ENCODE assay signal across 20 cellular contexts in genomic region chr3:193821272-193821671, GRCh38.
DNase-seq lines count a peak whose midpoint lies in the region; ATAC-seq, FAIRE-seq and TF ChIP-seq lines count a peak whose summit lies in the region.
"Had no signal": no experiment of that assay in that cellular context is flagged by ENCODE, and none has a peak within 500 bp of the region (broad histone marks: within the 10 kb centered on the region; RNA-seq: fewer than 3 reads in every experiment).

No MANE protein-coding gene starts in this region.

- H3K79me2 ChIP-seq in HepG2 (ENCODE audit: insufficient read depth, low read length): no peaks in the 10 kb centered on the region
- H3K79me2 ChIP-seq in OCI-LY3 (ENCODE audit: low read length): no peaks in the 10 kb centered on the region
- no peaks in the 10 kb centered on the region for H3K79me2 ChIP-seq in GM12878 (ENCODE audit: control insufficient read depth, insufficient read depth, low read length)

- no peak for ATAC-seq in HepG2
- no peak for ATAC-seq in right lobe of liver
- no peak for ATAC-seq in GM12878
- ATAC-seq in WTC11: no peak
- ATAC-seq: CD8-positive, alpha-beta T cell; PC-3 had no signal

- H3K27ac ChIP-seq in HepG2 (ENCODE audit: extremely low read length, insufficient read depth, low read length) (no peak overlapping the region), right lobe of liver (no peak overlapping the region), OCI-LY3 (ENCODE audit: low read length) (no peak overlapping the region), GM12878 (ENCODE audit: control insufficient read depth, insufficient read depth) (no peak overlapping the region)

- peaks cover 7% of the 10 kb centered on the region for H3K27me3 Mint-ChIP-seq in WTC11 (ENCODE audit: low read depth)

- 17% methylated on average over 1 of the region's 1 CpG for WGBS in HepG2 (ENCODE audit: low lambda C conversion rate)
- WGBS in right lobe of liver (ENCODE audit: insufficient coverage, low coverage, low lambda C conversion rate, missing lambda C conversion rate): 61% methylated on average over 1 of the region's 1 CpG
- WGBS in GM12878 (ENCODE audit: insufficient coverage, insufficient replicate concordance, low lambda C conversion rate, missing lambda C conversion rate): 0% methylated on average over 1 of the region's 1 CpG

- no peak for TF ChIP-seq CTCF in HepG2 (CRISPR knock-in tag; IDR thresholded peaks at IDR 0.05)
- TF ChIP-seq CTCF in right lobe of liver (IDR thresholded peaks at IDR 0.05): no peak
- TF ChIP-seq CTCF in OCI-LY3 (IDR thresholded peaks at IDR 0.05; ENCODE audit: low read depth, low read length): no peak
- no peak for TF ChIP-seq CTCF in GM12878 (IDR thresholded peaks at IDR 0.05 in 2 of 3, conservative IDR thresholded peaks at IDR 0.05 in 1 of 3; ENCODE audit: control insufficient read depth in 2 of 3, extremely low read depth in 1 of 3, insufficient read depth in 1 of 3, low read depth in 3 of 3, low read length in 3 of 3)
- TF ChIP-seq CTCF in WTC11 (IDR thresholded peaks at IDR 0.05): no peak

- H3K9me3 ChIP-seq in HepG2 (ENCODE audit: low read length) (no peaks in the 10 kb centered on the region), right lobe of liver (no peaks in the 10 kb centered on the region), OCI-LY3 (ENCODE audit: insufficient read depth, low read length) (no peaks in the 10 kb centered on the region), GM12878 (replicated peaks; ENCODE audit: control insufficient read depth, insufficient read depth, low read length) (no peaks in the 10 kb centered on the region; the same call in 2 of the 3 replicates)
- H3K9me3 ChIP-seq: SK-N-SH had no signal

- H3K27ac Mint-ChIP-seq in WTC11: no peak overlapping the region
- H3K27ac Mint-ChIP-seq: CD8-positive, alpha-beta T cell had no signal

- H3K9ac ChIP-seq in HepG2 (ENCODE audit: insufficient read depth, low read depth, low read length) (no peak overlapping the region), OCI-LY3 (ENCODE audit: low read length) (no peak overlapping the region), GM12878 (ENCODE audit: control insufficient read depth, insufficient read depth, low read length) (no peak overlapping the region)
- H3K9ac ChIP-seq: SK-N-SH had no signal

- H3K4me3 Mint-ChIP-seq in WTC11: no peak overlapping the region
- H3K4me3 Mint-ChIP-seq: CD8-positive, alpha-beta T cell had no signal

- CTCF ChIA-PET in HepG2 (lab: Yijun Ruan, JAX; ENCODE audit: low intra/inter-chr PET ratio, low total read pairs) (no interaction called here), GM12878 (lab: Yijun Ruan, JAX) (no interaction called here), WTC11 (lab: Charles Lee) (no interaction called here)

- peaks cover 63% of the 10 kb centered on the region for H3K4me1 Mint-ChIP-seq in WTC11

- in situ Hi-C loops in HepG2 (cut with HindIII; ENCODE audit: extremely low pct_ligation_motif_present, low pct_unique_long_range_greater_than_20kb): no loop called here
- in situ Hi-C loops in GM12878 (cut with MboI): no loop called here

- RAD21 ChIA-PET in GM12878 (lab: Charles Lee; ENCODE audit: unreplicated experiment): no interaction called here

- DNase-seq in HepG2 (ENCODE audit: low spot score): no peak
- no peak for DNase-seq in right lobe of liver
- no peak for DNase-seq in GM12878 (ENCODE audit: low read depth, low spot score)
- DNase-seq in GM12891 (ENCODE audit: insufficient read length, low spot score): no peak
- DNase-seq in SW480 (ENCODE audit: low spot score): no peak
- no peak for DNase-seq in WTC11 (ENCODE audit: low spot score)
- DNase-seq: C1 segment of cervical spinal cord; Calu3; CD8-positive, alpha-beta T cell; DMS79 treated with DMSO at 0.1 percent for 48 hours; GF-D8; Karpas-422; NCI-H1105 treated with DMSO at 0.1 percent for 48 hours; NCI-H146; NCI-H1930; NCI-H526 treated with DMSO at 0.1 percent for 48 hours; PC-3; SK-N-SH had no signal

- SMC1A ChIA-PET in GM12878 (lab: Charles Lee; ENCODE audit: uncharacterized antibody, unreplicated experiment): no interaction called here

- intact Hi-C loops in HepG2 (cut with micrococcal nuclease; ENCODE audit: unreplicated experiment): no loop called here
- intact Hi-C loops in right lobe of liver (cut with DNase I): no loop called here
- intact Hi-C loops in GM12878 (cut with micrococcal nuclease; ENCODE audit: unreplicated experiment): no loop called here

- H3K4me2 ChIP-seq in HepG2 (ENCODE audit: low read depth, low read length): no peak overlapping the region
- peak overlapping the region; percentile 48 for H3K4me2 ChIP-seq in OCI-LY3 (ENCODE audit: low read length)
- H3K4me2 ChIP-seq in GM12878 (ENCODE audit: control insufficient read depth, insufficient read depth): no peak overlapping the region
- H3K4me2 ChIP-seq: SK-N-SH had no signal

- H4K20me1 ChIP-seq in HepG2 (ENCODE audit: insufficient read depth, low read length) (no peaks in the 10 kb centered on the region), OCI-LY3 (ENCODE audit: insufficient read depth, low read length) (no peaks in the 10 kb centered on the region), GM12878 (ENCODE audit: control insufficient read depth, insufficient read depth) (no peaks in the 10 kb centered on the region)

- BruUV-seq in HepG2 (replicated peaks; lab: Mats Ljungman, UMichigan): no TSS peak
- no TSS peak for BruUV-seq in GM12878 (replicated peaks; lab: Mats Ljungman, UMichigan)

- H3K27me3 ChIP-seq in HepG2 (ENCODE audit: control insufficient read depth in 1 of 2, insufficient read depth in 2 of 2, low read length in 2 of 2) (peaks cover 4 to 34% of the 10 kb centered on the region in 2 experiments; a peak in 3 of 5 replicates), right lobe of liver (no peaks in the 10 kb centered on the region), OCI-LY3 (ENCODE audit: low read depth, low read length) (no peaks in the 10 kb centered on the region), GM12878 (replicated peaks in 1 of 2; ENCODE audit: control insufficient read depth in 2 of 2, insufficient read depth in 2 of 2, low read length in 1 of 2) (no peaks in the 10 kb centered on the region; a peak in 1 of 4 replicates)

- H3K9me3 Mint-ChIP-seq in WTC11: no peaks in the 10 kb centered on the region
- H3K9me3 Mint-ChIP-seq: CD8-positive, alpha-beta T cell had no signal

- H2AFZ ChIP-seq in HepG2 (ENCODE audit: low read length): no peak overlapping the region
- H2AFZ ChIP-seq in OCI-LY3 (ENCODE audit: low read depth, low read length): no peak overlapping the region
- H2AFZ ChIP-seq in GM12878 (ENCODE audit: control insufficient read depth, low read depth, low read length): no peak overlapping the region

- TF ChIP-seq EP300 in HepG2 (IDR thresholded peaks at IDR 0.05; ENCODE audit: low read depth in 2 of 2, low read length in 2 of 2): no peak
- TF ChIP-seq EP300 in HepG2 (CRISPR knock-in tag; IDR thresholded peaks at IDR 0.05; ENCODE audit: borderline replicate concordance): no peak
- no peak for TF ChIP-seq EP300 in GM12878 (IDR thresholded peaks at IDR 0.05; ENCODE audit: borderline replicate concordance in 1 of 2, control insufficient read depth in 1 of 2, low read depth in 2 of 2, low read length in 2 of 2)

- no peak for TF ChIP-seq RAD21 in HepG2 (CRISPR knock-in tag; IDR thresholded peaks at IDR 0.05)
- no peak for TF ChIP-seq RAD21 in GM12878 (IDR thresholded peaks at IDR 0.05; ENCODE audit: insufficient read depth, low read depth, low read length)

- no peaks in the 10 kb centered on the region for H3K36me3 Mint-ChIP-seq in WTC11
- H3K36me3 Mint-ChIP-seq: CD8-positive, alpha-beta T cell had no signal

- H3K36me3 ChIP-seq in HepG2 (replicated peaks in 1 of 2; ENCODE audit: control insufficient read depth in 1 of 2, insufficient read depth in 2 of 2, low read length in 2 of 2): no peaks in the 10 kb centered on the region
- no peaks in the 10 kb centered on the region for H3K36me3 ChIP-seq in right lobe of liver
- no peaks in the 10 kb centered on the region for H3K36me3 ChIP-seq in OCI-LY3 (replicated peaks; ENCODE audit: low read depth, low read length)
- no peaks in the 10 kb centered on the region for H3K36me3 ChIP-seq in GM12878 (ENCODE audit: control insufficient read depth in 2 of 2, insufficient read depth in 2 of 2, low read length in 1 of 2)

- no peak overlapping the region for H3K4me3 ChIP-seq in HepG2 (replicated peaks in 1 of 3; ENCODE audit: insufficient read depth in 1 of 3, low read depth in 2 of 3, low read length in 3 of 3)
- no peak overlapping the region for H3K4me3 ChIP-seq in right lobe of liver
- H3K4me3 ChIP-seq in OCI-LY3 (ENCODE audit: low read length): no peak overlapping the region
- H3K4me3 ChIP-seq in GM12878: no peak overlapping the region

- no peak for TF ChIP-seq POLR2A in HepG2 (IDR thresholded peaks at IDR 0.05; ENCODE audit: insufficient read depth in 1 of 2, low read depth in 2 of 2, low read length in 2 of 2)
- TF ChIP-seq POLR2A in right lobe of liver (IDR thresholded peaks at IDR 0.05): no peak
- no peak for TF ChIP-seq POLR2A in GM12878 (IDR thresholded peaks at IDR 0.05; ENCODE audit: low read depth, low read length)
- TF ChIP-seq POLR2A in GM12891 (IDR thresholded peaks at IDR 0.05; ENCODE audit: low read depth, low read length): no peak

- FAIRE-seq in HepG2 (lab: Jason Lieb, UNC) (no peak), GM12878 (lab: Jason Lieb, UNC) (no peak), GM12891 (lab: Jason Lieb, UNC) (no peak)
- FAIRE-seq: GM18507 had no signal

- H3K4me1 ChIP-seq in HepG2 (ENCODE audit: insufficient read depth, low read length): no peaks in the 10 kb centered on the region
- peaks cover 0 to 3% (median 0%) of the 10 kb centered on the region in 4 donors for H3K4me1 ChIP-seq in right lobe of liver
- peaks cover 26% of the 10 kb centered on the region for H3K4me1 ChIP-seq in OCI-LY3 (ENCODE audit: low read length)
- H3K4me1 ChIP-seq in GM12878 (ENCODE audit: control insufficient read depth, insufficient read depth, low read length): no peaks in the 10 kb centered on the region

- POLR2A ChIA-PET in HepG2 (lab: Yijun Ruan, JAX) (no interaction called here), GM12878 (lab: Charles Lee) (no interaction called here), WTC11 (lab: Charles Lee) (no interaction called here)

TF ChIP-seq in HepG2, 621 proteins besides CTCF, POLR2A, EP300 and RAD21 (continues in another document):
- no peak for TF ChIP-seq HNRNPK (IDR thresholded peaks at IDR 0.05; ENCODE audit: low read depth, low read length, poor library complexity, severe bottlenecking)

TF ChIP-seq in GM12878, 131 proteins besides CTCF, POLR2A, EP300 and RAD21:
- no peak for TF ChIP-seq ZNF217 (IDR thresholded peaks at IDR 0.05)
- 0 out of 2 replicates have a peak, but pooled peaks have one; percentile 44 for TF ChIP-seq BACH1 (IDR thresholded peaks at IDR 0.05; ENCODE audit: borderline replicate concordance)

TF ChIP-seq in GM12891, 5 proteins besides CTCF, POLR2A, EP300 and RAD21 (continues in another document):
- TF ChIP-seq TAF1 (IDR thresholded peaks at IDR 0.05; ENCODE audit: low read depth, low read length) (no peak), POLR2AphosphoS5 (IDR thresholded peaks at IDR 0.05; ENCODE audit: low read depth, low read length) (no peak), PAX5 (IDR thresholded peaks at IDR 0.05; ENCODE audit: insufficient read depth, low read length, severe bottlenecking) (no peak)

TF ChIP-seq in WTC11, 78 proteins besides CTCF, POLR2A, EP300 and RAD21 (continues in another document):
- TF ChIP-seq TEAD1 (CRISPR knock-in tag; IDR thresholded peaks at IDR 0.05): no peak
